In genomic region chr19:8449830-8450229, GRCh38 we compare ENCODE assay signal across 11 cellular contexts. TPM values are rescaled to one million over a fixed set of nuclear protein-coding genes. Genes with fewer than 3 reads are reported as not detected.
DNase-seq lines count a peak whose midpoint lies in the region; ATAC-seq and TF ChIP-seq lines count a peak whose summit lies in the region.
"Had no signal": no experiment of that assay in that cellular context is flagged by ENCODE, and none has a peak within 500 bp of the region (broad histone marks: within the 10 kb centered on the region; RNA-seq: fewer than 3 reads in every experiment).

No MANE protein-coding gene starts in this region.

- no peaks in the 10 kb centered on the region for H3K9me3 ChIP-seq in smooth muscle cell (replicated peaks; ENCODE audit: low read depth)

- TF ChIP-seq CTCF in activated CD8-positive, alpha-beta T cell treated with anti-CD3 and anti-CD28 coated beads for 36 hours (IDR thresholded peaks at IDR 0.05), result no peak
- no peak for TF ChIP-seq CTCF in VCaP (conservative IDR thresholded peaks at IDR 0.05)
- TF ChIP-seq CTCF in glutamatergic neuron (IDR thresholded peaks at IDR 0.05; ENCODE audit: partially characterized antibody, unreplicated experiment), result no peak
- no peak for TF ChIP-seq CTCF in smooth muscle cell (IDR thresholded peaks at IDR 0.05; ENCODE audit: borderline replicate concordance, insufficient read depth, poor library complexity, severe bottlenecking)

- peaks cover 97% of the 10 kb centered on the region for H3K79me2 ChIP-seq in smooth muscle cell (ENCODE audit: low read depth)

- H3K9ac ChIP-seq in smooth muscle cell (ENCODE audit: low read depth), result no peak overlapping the region

- H4K20me1 ChIP-seq in smooth muscle cell (ENCODE audit: low read depth), result peaks cover 96% of the 10 kb centered on the region

- H3K27me3 Mint-ChIP-seq in activated CD8-positive, alpha-beta T cell treated with anti-CD3 and anti-CD28 coated beads for 36 hours, result no peaks in the 10 kb centered on the region
- no peaks in the 10 kb centered on the region for H3K27me3 Mint-ChIP-seq in activated CD8-positive, alpha-beta T cell treated with anti-CD3 and anti-CD28 coated beads, Interleukin-2, amount 10 ng/mL, durations not matched to agents 7 days and 5 days (ENCODE audit: low read depth)
- peaks cover 2% of the 10 kb centered on the region for H3K27me3 Mint-ChIP-seq in glutamatergic neuron (ENCODE audit: unreplicated experiment)

- intact Hi-C loops in activated CD8-positive, alpha-beta T cell treated with anti-CD3 and anti-CD28 coated beads for 36 hours (cut with micrococcal nuclease), result no loop called here

- POLR2A ChIA-PET in activated CD8-positive, alpha-beta T cell treated with anti-CD3 and anti-CD28 coated beads for 36 hours (lab: Charles Lee), result interaction anchor here (1.1 to 3.3 kb wide), 2 partner anchors 13 to 138 kb away, joined by 3 to 14 read pairs; no protein-coding TSS in a partner anchor
- POLR2A ChIA-PET in activated CD8-positive, alpha-beta T cell treated with anti-CD3 and anti-CD28 coated beads, Interleukin-2, amount 10 ng/mL, durations not matched to agents 7 days and 5 days (lab: Charles Lee), result interaction anchor here (1.1 to 2.0 kb wide), 4 partner anchors 8 to 128 kb away, joined by 4 read pairs; partner anchors contain the start of gene RPS28

- no peak overlapping the region for H3K4me3 ChIP-seq in smooth muscle cell

- peaks cover 19% of the 10 kb centered on the region for H3F3A ChIP-seq in smooth muscle cell (ENCODE audit: low read depth)

- H3K27ac Mint-ChIP-seq in activated CD8-positive, alpha-beta T cell treated with anti-CD3 and anti-CD28 coated beads for 36 hours, result peak overlapping the region; percentile 67
- H3K27ac Mint-ChIP-seq in activated CD8-positive, alpha-beta T cell treated with anti-CD3 and anti-CD28 coated beads, Interleukin-2, amount 10 ng/mL, durations not matched to agents 7 days and 5 days, result no peak overlapping the region
- no peak overlapping the region for H3K27ac Mint-ChIP-seq in glutamatergic neuron (ENCODE audit: unreplicated experiment)

- DNase-seq in activated CD8-positive, alpha-beta T cell treated with anti-CD3 and anti-CD28 coated beads for 36 hours, result no peak
- DNase-seq in activated CD8-positive, alpha-beta T cell treated with anti-CD3 and anti-CD28 coated beads, Interleukin-2, amount 10 ng/mL, durations not matched to agents 7 days and 5 days, result no peak
- DNase-seq in glutamatergic neuron (no peak), smooth muscle cell (lab: John Stamatoyannopoulos, UW; ENCODE audit: unreplicated experiment) (no peak), DMS114 treated with DMSO at 0.1 percent for 48 hours (lab: John Stamatoyannopoulos, UW; ENCODE audit: unreplicated experiment) (no peak)
- DNase-seq: DMS79 treated with DMSO at 0.1 percent for 48 hours, NCI-H1436 treated with DMSO at 0.1 percent for 48 hours had no signal

- H3K9me3 Mint-ChIP-seq in activated CD8-positive, alpha-beta T cell treated with anti-CD3 and anti-CD28 coated beads for 36 hours, result no peaks in the 10 kb centered on the region
- no peaks in the 10 kb centered on the region for H3K9me3 Mint-ChIP-seq in activated CD8-positive, alpha-beta T cell treated with anti-CD3 and anti-CD28 coated beads, Interleukin-2, amount 10 ng/mL, durations not matched to agents 7 days and 5 days (ENCODE audit: insufficient read depth)
- no peaks in the 10 kb centered on the region for H3K9me3 Mint-ChIP-seq in glutamatergic neuron (ENCODE audit: unreplicated experiment)

- H3K4me3 Mint-ChIP-seq in activated CD8-positive, alpha-beta T cell treated with anti-CD3 and anti-CD28 coated beads for 36 hours, result no peak overlapping the region
- no peak overlapping the region for H3K4me3 Mint-ChIP-seq in activated CD8-positive, alpha-beta T cell treated with anti-CD3 and anti-CD28 coated beads, Interleukin-2, amount 10 ng/mL, durations not matched to agents 7 days and 5 days
- peak overlapping the region; percentile 14 for H3K4me3 Mint-ChIP-seq in glutamatergic neuron (ENCODE audit: unreplicated experiment)

- no peak for ATAC-seq in activated CD8-positive, alpha-beta T cell treated with anti-CD3 and anti-CD28 coated beads for 36 hours
- no peak for ATAC-seq in activated CD8-positive, alpha-beta T cell treated with anti-CD3 and anti-CD28 coated beads, Interleukin-2, amount 10 ng/mL, durations not matched to agents 7 days and 5 days
- ATAC-seq in GM21786 (IDR thresholded peaks at IDR 0.05; ENCODE audit: unreplicated experiment), result no peak
- no peak for ATAC-seq in GM21367 (IDR thresholded peaks at IDR 0.05; ENCODE audit: unreplicated experiment)

- CTCF ChIA-PET in activated CD8-positive, alpha-beta T cell treated with anti-CD3 and anti-CD28 coated beads for 36 hours (lab: Charles Lee), result interaction anchor here (1.5 to 4.3 kb wide), 3 partner anchors 37 to 130 kb away, joined by 3 to 28 read pairs (median 3); partner anchors contain the start of gene MARCHF2
- CTCF ChIA-PET in activated CD8-positive, alpha-beta T cell treated with anti-CD3 and anti-CD28 coated beads, Interleukin-2, amount 10 ng/mL, durations not matched to agents 7 days and 5 days (lab: Charles Lee), result interaction anchor here (0.7 to 4.0 kb wide), 8 partner anchors 8 to 128 kb away, joined by 3 to 18 read pairs (median 6); partner anchors contain the start of gene MARCHF2

- H3K36me3 ChIP-seq in smooth muscle cell (ENCODE audit: low read depth), result peaks cover 8% of the 10 kb centered on the region

- H3K4me2 ChIP-seq in smooth muscle cell, result no peak overlapping the region

- H3K27ac ChIP-seq in VCaP, result peak overlapping the region; percentile 19; the same call in 1 of the 2 replicates
- peak overlapping the region; percentile 38 for H3K27ac ChIP-seq in smooth muscle cell (ENCODE audit: low read depth)

- H2AFZ ChIP-seq in smooth muscle cell (ENCODE audit: low read depth), result no peak overlapping the region

- peaks cover 57% of the 10 kb centered on the region for H3K36me3 Mint-ChIP-seq in activated CD8-positive, alpha-beta T cell treated with anti-CD3 and anti-CD28 coated beads for 36 hours (ENCODE audit: low read depth)
- H3K36me3 Mint-ChIP-seq in activated CD8-positive, alpha-beta T cell treated with anti-CD3 and anti-CD28 coated beads, Interleukin-2, amount 10 ng/mL, durations not matched to agents 7 days and 5 days (ENCODE audit: low read depth), result peaks cover 53% of the 10 kb centered on the region
- H3K36me3 Mint-ChIP-seq in glutamatergic neuron (ENCODE audit: unreplicated experiment), result no peaks in the 10 kb centered on the region

- peaks cover 70% of the 10 kb centered on the region for H3K4me1 Mint-ChIP-seq in activated CD8-positive, alpha-beta T cell treated with anti-CD3 and anti-CD28 coated beads for 36 hours (ENCODE audit: low read depth)
- H3K4me1 Mint-ChIP-seq in activated CD8-positive, alpha-beta T cell treated with anti-CD3 and anti-CD28 coated beads, Interleukin-2, amount 10 ng/mL, durations not matched to agents 7 days and 5 days (ENCODE audit: low read depth), result peaks cover 69% of the 10 kb centered on the region
- H3K4me1 Mint-ChIP-seq in glutamatergic neuron (ENCODE audit: low read depth, unreplicated experiment), result peaks cover 28% of the 10 kb centered on the region

- WGBS in smooth muscle cell (ENCODE audit: low lambda C conversion rate), result 73% methylated on average over 8 of the region's 8 CpGs

- no peaks in the 10 kb centered on the region for H3K27me3 ChIP-seq in smooth muscle cell (ENCODE audit: low read depth)

- peaks cover 60% of the 10 kb centered on the region for H3K4me1 ChIP-seq in smooth muscle cell (ENCODE audit: low read depth)

RNA-seq across cellular contexts. Expression of gene HNRNPM, which starts 5.1 kb away (rescaled TPM):
- 100 to 1,000 TPM; 242 to 254 TPM for total RNA-seq in activated CD8-positive, alpha-beta T cell treated with anti-CD3 and anti-CD28 coated beads for 36 hours
- 100 to 1,000 TPM; 283 to 291 TPM for total RNA-seq in activated CD8-positive, alpha-beta T cell treated with anti-CD3 and anti-CD28 coated beads, Interleukin-2, amount 10 ng/mL, durations not matched to agents 7 days and 5 days
- total RNA-seq in glutamatergic neuron (ENCODE audit: unreplicated experiment) (184 TPM), smooth muscle cell (44.3 and 54.9 TPM in 2 replicates)
- polyA plus RNA-seq in smooth muscle cell, result 143 and 156 TPM in 2 replicates

RNA-seq across cellular contexts. Expression of gene MARCHF2, which starts 36.7 kb away (rescaled TPM):
- 1 to 10 TPM; 8.0 to 8.6 TPM for total RNA-seq in activated CD8-positive, alpha-beta T cell treated with anti-CD3 and anti-CD28 coated beads for 36 hours
- 10 to 100 TPM; 26.8 to 28.1 TPM for total RNA-seq in activated CD8-positive, alpha-beta T cell treated with anti-CD3 and anti-CD28 coated beads, Interleukin-2, amount 10 ng/mL, durations not matched to agents 7 days and 5 days
- 47.7 TPM for total RNA-seq in glutamatergic neuron (ENCODE audit: unreplicated experiment)
- total RNA-seq in smooth muscle cell, result 22.2 and 22.5 TPM in 2 replicates
- polyA plus RNA-seq in smooth muscle cell, result 24.4 and 32.5 TPM in 2 replicates

RNA-seq across cellular contexts. Expression of gene PRAM1, which starts 52.6 kb away (rescaled TPM):
- total RNA-seq in activated CD8-positive, alpha-beta T cell treated with anti-CD3 and anti-CD28 coated beads for 36 hours, result 1 to 10 TPM in 1 of 2 experiments, under 1 TPM in 1; 0.74 to 1.1 TPM
- 1 to 10 TPM; 2.3 to 2.7 TPM for total RNA-seq in activated CD8-positive, alpha-beta T cell treated with anti-CD3 and anti-CD28 coated beads, Interleukin-2, amount 10 ng/mL, durations not matched to agents 7 days and 5 days
- total RNA-seq in glutamatergic neuron (ENCODE audit: unreplicated experiment) (0.49 TPM), smooth muscle cell (not detected in 2 replicates)
- polyA plus RNA-seq in smooth muscle cell, result 0.18 and 0.74 TPM in 2 replicates
- total RNA-seq: epithelial cell of proximal tubule had no signal

RNA-seq across cellular contexts. Expression of gene RAB11B, which starts 59.7 kb away (rescaled TPM):
- 10 to 100 TPM; 74.3 to 77.4 TPM for total RNA-seq in activated CD8-positive, alpha-beta T cell treated with anti-CD3 and anti-CD28 coated beads for 36 hours
- total RNA-seq in activated CD8-positive, alpha-beta T cell treated with anti-CD3 and anti-CD28 coated beads, Interleukin-2, amount 10 ng/mL, durations not matched to agents 7 days and 5 days, result 10 to 100 TPM; 92.4 to 92.7 TPM
- total RNA-seq in glutamatergic neuron (ENCODE audit: unreplicated experiment) (137 TPM), smooth muscle cell (12.9 and 28.9 TPM in 2 replicates)
- polyA plus RNA-seq in smooth muscle cell, result 137 and 148 TPM in 2 replicates
